ENCODE assay signal across 8 cellular contexts in the genomic region with DNA sequence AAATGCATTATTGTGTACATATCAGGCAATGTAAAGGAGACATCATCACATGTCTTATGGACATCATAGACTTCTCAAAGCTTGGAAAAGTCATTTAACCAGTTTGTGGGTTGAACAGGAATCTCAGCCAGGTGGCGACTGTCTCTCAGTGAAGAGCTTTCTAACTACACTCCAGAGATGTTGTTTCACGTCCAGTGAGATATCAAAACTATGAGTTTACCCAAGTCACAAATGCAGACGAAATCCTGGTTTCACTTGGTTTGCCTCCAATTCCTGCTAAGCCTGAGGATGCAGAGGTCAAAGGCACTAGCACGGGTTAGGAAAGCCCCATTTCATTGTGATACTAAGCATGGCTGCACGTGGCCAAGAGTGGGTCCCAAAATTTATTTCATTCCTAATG.
"Had no signal": no experiment of that assay in that cellular context is flagged by ENCODE, and none has a peak within 500 bp of the region (broad histone marks: within the 10 kb centered on the region; RNA-seq: fewer than 3 reads in every experiment).

No MANE protein-coding gene starts in this region.

- H2AFZ ChIP-seq: GM23248 had no signal

- DNase-seq: GM23248, H9, HCEC 1CT, IMR-90, KG1 had no signal

- FAIRE-seq: H1, H54, K562 had no signal

- ATAC-seq: K562 had no signal

- H3K9ac ChIP-seq: GM23248 had no signal

- H3K27ac ChIP-seq: GM23248 had no signal

- H3K4me3 ChIP-seq: GM23248, K562 had no signal
